Comparison of ENCODE assay signal across 1 cellular context in genomic region chrX:103774070-103774642, GRCh38.
TF ChIP-seq lines count a peak whose summit lies in the region.

No MANE protein-coding gene starts in this region.

TF ChIP-seq in HepG2, 621 proteins besides CTCF, POLR2A, EP300 and RAD21 (continued from another document):
- TF ChIP-seq ZSCAN21 (CRISPR knock-in tag; IDR thresholded peaks at IDR 0.05; ENCODE audit: borderline replicate concordance): no peak
